Comparison of ENCODE assay signal across 20 cellular contexts in genomic region chr6:73286752-73287151, GRCh38. TPM values are rescaled to one million over a fixed set of nuclear protein-coding genes. Genes with fewer than 3 reads are reported as not detected.
DNase-seq lines count a peak whose midpoint lies in the region; ATAC-seq, FAIRE-seq and TF ChIP-seq lines count a peak whose summit lies in the region.
"Had no signal": no experiment of that assay in that cellular context is flagged by ENCODE, and none has a peak within 500 bp of the region (broad histone marks: within the 10 kb centered on the region; RNA-seq: fewer than 3 reads in every experiment).

No MANE protein-coding gene starts in this region.

- H3K9me2 ChIP-seq in GM23248 (ENCODE audit: insufficient read depth) = no peaks in the 10 kb centered on the region

- no peak for TF ChIP-seq EP300 in A549 (IDR thresholded peaks at IDR 0.05)

- no peak overlapping the region for H2AFZ ChIP-seq in GM23248
- H2AFZ ChIP-seq: GM23338 had no signal

- TF ChIP-seq POLR2A in A549 (IDR thresholded peaks at IDR 0.05; ENCODE audit: low read length) = no peak

- no peak overlapping the region for H3K4me3 ChIP-seq in A549
- H3K4me3 ChIP-seq in GM23248 = no peak overlapping the region
- no peak overlapping the region for H3K4me3 ChIP-seq in adipocyte (ENCODE audit: low read length)
- no peak overlapping the region for H3K4me3 ChIP-seq in fibroblast of villous mesenchyme (ENCODE audit: low read depth, low read length)
- H3K4me3 ChIP-seq: GM23338 had no signal

- POLR2A ChIA-PET in A549 (lab: Yijun Ruan, JAX) = no interaction called here

- FAIRE-seq in A549 (lab: Jason Lieb, UNC) = no peak
- FAIRE-seq: D721Med, G401.6, GM12891 had no signal

- H3F3A ChIP-seq in GM23248 (ENCODE audit: insufficient read depth) = peaks cover 9% of the 10 kb centered on the region; the same call in 1 of the 2 replicates

- no peak for TF ChIP-seq CTCF in A549 (IDR thresholded peaks at IDR 0.05)
- TF ChIP-seq CTCF in fibroblast of villous mesenchyme (IDR thresholded peaks at IDR 0.05; ENCODE audit: insufficient read depth, low read depth, low read length) = no peak

- no peak for TF ChIP-seq RAD21 in A549 (conservative IDR thresholded peaks at IDR 0.05 in 1 of 2, IDR thresholded peaks at IDR 0.05 in 1 of 2)

- ATAC-seq in A549 = no peak
- ATAC-seq: GM23338 had no signal

- H3K36me3 ChIP-seq in GM23248 (ENCODE audit: low read depth) (no peaks in the 10 kb centered on the region), adipocyte (ENCODE audit: control insufficient read depth, insufficient read depth, low read length, severe bottlenecking) (no peaks in the 10 kb centered on the region)
- H3K36me3 ChIP-seq: BE2C had no signal

- DNase-seq in A549 (ENCODE audit: low read depth in 1 of 2, low spot score in 1 of 2) = no peak
- peak; percentile 14 for DNase-seq in GM23248
- peak; percentile 50 for DNase-seq in adipocyte (ENCODE audit: low read depth)
- peak; percentile 27 for DNase-seq in fibroblast of villous mesenchyme (ENCODE audit: low read depth)
- no peak for DNase-seq in NCI-H510A (lab: John Stamatoyannopoulos, UW)
- DNase-seq in ecto neural progenitor cell (ENCODE audit: low spot score) = no peak
- DNase-seq in KG1 (lab: John Stamatoyannopoulos, UW) = no peak
- no peak for DNase-seq in NCI-H2171 (lab: John Stamatoyannopoulos, UW)
- DNase-seq: 8988T; BE2C; C1 segment of cervical spinal cord; Caco-2; CD4-positive, alpha-beta T cell; H9 had no signal

- no peak overlapping the region for H3K9ac ChIP-seq in GM23248
- H3K9ac ChIP-seq in adipocyte (ENCODE audit: low read length) = no peak overlapping the region
- H3K9ac ChIP-seq: KMS-11 had no signal

- 94% methylated on average over 6 of the region's 6 CpGs for WGBS in A549 (ENCODE audit: missing lambda C conversion rate)
- WGBS in GM23248 (ENCODE audit: low coverage in 1 of 2, low lambda C conversion rate in 2 of 2, missing lambda C conversion rate in 2 of 2), 2 experiments = 93 to 95% methylated on average over 6 of the region's 6 CpGs

- CTCF ChIA-PET in A549 (lab: Yijun Ruan, JAX) = interaction anchor here (1.7 to 2.3 kb wide), 3 partner anchors 22 to 43 kb away, joined by 7 to 19 read pairs (median 14); no protein-coding TSS in a partner anchor

- no peaks in the 10 kb centered on the region for H4K20me1 ChIP-seq in GM23248 (ENCODE audit: insufficient read depth)

- H3K27me3 ChIP-seq in GM23248 (replicated peaks; ENCODE audit: insufficient read depth) = no peaks in the 10 kb centered on the region
- H3K27me3 ChIP-seq in adipocyte (replicated peaks; ENCODE audit: control insufficient read depth, insufficient read depth, low read length) = no peaks in the 10 kb centered on the region
- H3K27me3 ChIP-seq: BE2C had no signal

- H3K4me2 ChIP-seq in A549 = no peak overlapping the region
- H3K4me2 ChIP-seq in GM23248 (ENCODE audit: unreplicated experiment) = no peak overlapping the region
- H3K4me2 ChIP-seq: GM23338, KMS-11 had no signal

- H3K27ac ChIP-seq in A549 (no peak overlapping the region), GM23248 (no peak overlapping the region)
- H3K27ac ChIP-seq: KMS-11 had no signal

- in situ Hi-C loops in GM23248 (cut with MboI) = loop anchor here (25.0 kb wide), 1 partner anchor 326 kb away; no protein-coding TSS in a partner anchor

- H3K79me2 ChIP-seq in GM23248 (ENCODE audit: insufficient read depth) = no peaks in the 10 kb centered on the region

- H3K9me3 ChIP-seq in A549 = no peaks in the 10 kb centered on the region
- H3K9me3 ChIP-seq in GM23248 (ENCODE audit: low read depth) = no peaks in the 10 kb centered on the region
- no peaks in the 10 kb centered on the region for H3K9me3 ChIP-seq in adipocyte (ENCODE audit: control insufficient read depth, low read length)
- H3K9me3 ChIP-seq: BE2C, Caco-2 had no signal

- no peaks in the 10 kb centered on the region for H3K4me1 ChIP-seq in A549
- H3K4me1 ChIP-seq in GM23248 (ENCODE audit: insufficient read depth) = peaks cover 10% of the 10 kb centered on the region
- peaks cover 5% of the 10 kb centered on the region for H3K4me1 ChIP-seq in adipocyte (ENCODE audit: control insufficient read depth, insufficient read depth, low read length)

TF ChIP-seq in A549, 52 proteins besides CTCF, POLR2A, EP300 and RAD21:
- TF ChIP-seq MAFK (IDR thresholded peaks at IDR 0.05; ENCODE audit: partially characterized antibody) (no peak), USF2 (IDR thresholded peaks at IDR 0.05) (no peak), HMGXB4 (CRISPR knock-in tag; IDR thresholded peaks at IDR 0.05; ENCODE audit: borderline replicate concordance) (no peak), CEBPB (IDR thresholded peaks at IDR 0.05) (peak; percentile 33 to 41; a peak in 2 of 4 replicates)

RNA-seq across cellular contexts. Expression of gene KHDC1, which starts 23.8 kb away (rescaled TPM):
- polyA plus RNA-seq in A549 (2011; rRNA removed) (5.2 and 6.4 TPM in 2 replicates), A549 (2017; fragmentation: RNase III; extraction: RNeasy Plus Mini Kit Qiagen cat#74134 plus additional on column Dnase treatment) (4.5 to 4.7 TPM (median 4.5 TPM) in 3 replicates), GM23248 (2016; fragmentation: Nextera tagmentation; extraction: Ambion mirVana) (2.9 and 3.8 TPM in 2 replicates)
- 5.4 and 5.5 TPM in 2 replicates for polyA plus RNA-seq in A549 (2012; cell fraction: cytosol; rRNA removed)
- polyA plus RNA-seq in A549 (2012; cell fraction: nucleus; rRNA removed) = 8.8 and 11.9 TPM in 2 replicates
- polyA minus RNA-seq in A549 (2011; rRNA and poly(A)+ RNA removed) = 7.5 and 8.0 TPM in 2 replicates
- total RNA-seq in GM23248 (2014; rRNA removed; shearing (Covaris generic)) = 0.13 and 1.1 TPM in 2 replicates
- 2.6 and 3.9 TPM in 2 replicates for total RNA-seq in fibroblast of villous mesenchyme
- total RNA-seq: HT-29 had no signal

Comparison
In these comparisons a context has a peak if more than half of its experiments do, and no peak if none do; other contexts are left out.
1. DNase-seq: peak in GM23248 (single experiment), adipocyte (single experiment) and fibroblast of villous mesenchyme (single experiment); none in A549 (0 of 2), NCI-H510A (single experiment), ecto neural progenitor cell (single experiment), KG1 (single experiment) and NCI-H2171 (single experiment).